25 cellular contexts compared by ENCODE assay signal in the genomic region with DNA sequence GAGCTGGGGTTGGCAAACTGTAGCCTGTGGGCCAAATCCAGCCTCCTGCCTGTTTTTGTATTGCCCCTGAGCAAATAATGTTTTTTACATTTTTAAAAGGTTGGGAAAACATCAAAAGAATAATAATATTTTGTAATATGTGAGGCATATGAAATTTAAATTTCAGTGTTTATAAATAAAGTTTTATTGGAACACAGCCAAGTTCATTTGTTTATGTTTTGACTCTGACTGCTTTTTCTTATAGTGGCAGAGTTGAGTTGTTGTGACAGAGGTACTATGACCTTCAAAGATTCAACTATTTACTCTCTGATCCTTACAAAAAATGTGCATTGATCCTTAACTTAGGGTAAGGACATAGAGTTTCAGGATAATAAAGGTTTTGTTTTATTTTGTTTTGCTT.
"Had no signal": no experiment of that assay in that cellular context is flagged by ENCODE, and none has a peak within 500 bp of the region (broad histone marks: within the 10 kb centered on the region; RNA-seq: fewer than 3 reads in every experiment).

No MANE protein-coding gene starts in this region.

- H3K27ac ChIP-seq: KMS-11, PC-9, Peyer's patch, SJCRH30 had no signal

- H3K9ac ChIP-seq: KMS-11 had no signal

- H3K36me3 ChIP-seq: Peyer's patch had no signal

- DNase-seq: IMR-90; Kasumi-1; MM.1S; NCI-H1092 treated with DMSO at 0.1 percent for 48 hours; NCI-H1417 treated with DMSO at 0.1 percent for 48 hours; NCI-H146; NCI-H1694 treated with DMSO at 0.1 percent for 48 hours; NCI-H2029; NCI-H2081 treated with DMSO at 0.1 percent for 48 hours; NCI-H2171; NCI-H226; NCI-H446; NCI-H510A; NCI-H524 treated with DMSO at 0.1 percent for 48 hours; NCI-H69; NCI-H774; NK-92 treated with Interleukin-12 subunit alpha and Interleukin-12 subunit beta, amount 100 ng/mL, for 24 hours; OCI-M1; PC-9; Peyer's patch; SHP77 treated with DMSO at 0.1 percent for 48 hours; SJCRH30 had no signal

- ATAC-seq: Right ventricle myocardium inferior, SK-N-SH treated with all-trans-retinoic acid at 6 μM for 48 hours had no signal

- H3K9me3 ChIP-seq: Peyer's patch, SJCRH30 had no signal

- H3K27me3 ChIP-seq: Peyer's patch, SJCRH30 had no signal

- H3K4me2 ChIP-seq: PC-9 had no signal

- H3K4me1 ChIP-seq: SJCRH30 had no signal

- H3K4me3 ChIP-seq: PC-9, Peyer's patch, SJCRH30 had no signal

- H2AFZ ChIP-seq: PC-9 had no signal
